ENCODE assay signal across 32 cellular contexts in the genomic region with DNA sequence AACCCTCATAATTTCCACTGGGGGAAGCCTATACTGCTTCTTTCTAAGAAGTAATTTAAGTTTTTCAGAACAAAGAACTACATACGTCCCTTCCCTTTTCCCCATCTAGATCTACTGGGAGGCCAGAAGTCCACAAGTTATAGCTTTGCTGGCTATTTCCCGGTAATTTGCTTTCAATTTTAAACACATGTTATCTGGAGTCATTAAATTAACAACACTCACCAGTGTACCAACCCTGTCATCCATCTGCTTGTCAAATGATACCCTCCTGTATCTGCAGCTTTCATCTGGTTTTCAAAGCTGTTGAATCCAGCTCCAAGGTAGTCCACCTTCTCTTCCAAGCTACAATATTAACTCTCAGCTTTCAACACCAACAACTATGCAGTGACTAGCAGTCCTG.
"Had no signal": no experiment of that assay in that cellular context is flagged by ENCODE, and none has a peak within 500 bp of the region (broad histone marks: within the 10 kb centered on the region; RNA-seq: fewer than 3 reads in every experiment).

No MANE protein-coding gene starts in this region.

- H3K36me3 ChIP-seq: ascending aorta, cardiac muscle cell, WERI-Rb-1 had no signal

- H3K27me3 ChIP-seq: ascending aorta, cardiac muscle cell had no signal

- H3K4me1 ChIP-seq: ascending aorta had no signal

- FAIRE-seq: bronchial epithelial cell, TTC549 had no signal

- H3K4me3 ChIP-seq: ascending aorta, cardiac muscle cell had no signal

- DNase-seq: activated CD4-positive, alpha-beta memory T cell treated with anti-CD3 and anti-CD28 coated beads for 36 hours; activated CD4-positive, alpha-beta T cell treated with anti-CD3 and anti-CD28 coated beads for 1 hour; activated CD4-positive, alpha-beta T cell treated with anti-CD3 and anti-CD28 coated beads for 36 hours; activated CD4-positive, alpha-beta T cell treated with anti-CD3 and anti-CD28 coated beads, Interleukin-2, amount 10 ng/mL, durations not matched to agents 24 days and 14 days; activated CD4-positive, alpha-beta T cell treated with anti-CD3 and anti-CD28 coated beads, Interleukin-2, amount 50 U/mL, for 1 hour; activated CD4-positive, alpha-beta T cell treated with anti-CD3 and anti-CD28 coated beads, Interleukin-2, amount 50 U/mL, for 4 hours; activated CD4-positive, CD25-positive, alpha-beta regulatory T cell; activated CD8-positive, alpha-beta memory T cell treated with anti-CD3 and anti-CD28 coated beads, Interleukin-2, amount 50 U/mL, for 4 hours; activated CD8-positive, alpha-beta T cell treated with anti-CD3 and anti-CD28 coated beads for 36 hours; activated effector memory CD4-positive, alpha-beta T cell treated with Interleukin-2 at 50 U/mL for 16 hours; activated gamma-delta T cell; activated naive CD4-positive, alpha-beta T cell treated with anti-CD3 and anti-CD28 coated beads, Interleukin-2, amount 10 ng/mL, durations not matched to agents 7 days and 5 days; activated naive CD4-positive, alpha-beta T cell treated with Interleukin-2 at 50 U/mL for 16 hours; activated naive CD8-positive, alpha-beta T cell treated with anti-CD3 and anti-CD28 coated beads, Interleukin-2, amount 10 ng/mL, durations not matched to agents 7 days and 5 days; activated naive CD8-positive, alpha-beta T cell treated with anti-CD3 and anti-CD28 coated beads, Interleukin-2, amount 50 U/mL, for 24 hours; activated T-cell treated with anti-CD3 and anti-CD28 coated beads for 4 hours; activated T-cell treated with anti-CD3 and anti-CD28 coated beads, Interleukin-2, amount 50 U/mL, for 1 hour; activated T-cell treated with anti-CD3 and anti-CD28 coated beads, Interleukin-2, amount 50 U/mL, for 4 hours; amygdala; anterior cingulate cortex; caudate nucleus; cerebellar nuclear complex; T-helper 1 cell; T-helper 2 cell; T-helper 9 cell; WERI-Rb-1 had no signal

- ATAC-seq: activated CD4-positive, alpha-beta T cell treated with anti-CD3 and anti-CD28 coated beads for 36 hours; activated CD4-positive, CD25-positive, alpha-beta regulatory T cell treated with anti-CD3 and anti-CD28 coated beads, Interleukin-2, amount 50 U/mL, for 24 hours; activated CD8-positive, alpha-beta T cell treated with anti-CD3 and anti-CD28 coated beads for 36 hours; activated naive CD8-positive, alpha-beta T cell treated with anti-CD3 and anti-CD28 coated beads, Interleukin-2, amount 50 U/mL, for 24 hours; activated T-cell treated with anti-CD3 and anti-CD28 coated beads, Interleukin-2, amount 50 U/mL, for 4 hours; WTC11 had no signal

- H3K27ac ChIP-seq: ascending aorta, cardiac muscle cell, WERI-Rb-1 had no signal
